Comparison of ENCODE assay signal across 8 cellular contexts in genomic region chr9:35518981-35519679, GRCh38. TPM values are rescaled to one million over a fixed set of nuclear protein-coding genes. Genes with fewer than 3 reads are reported as not detected.
DNase-seq lines count a peak whose midpoint lies in the region; ATAC-seq and TF ChIP-seq lines count a peak whose summit lies in the region.

No MANE protein-coding gene starts in this region.

- BruUV-seq in Caco-2 (replicated peaks; lab: Mats Ljungman, UMichigan) = no TSS peak

- H3K9ac ChIP-seq in adipocyte (ENCODE audit: low read length) = peak overlapping the region; percentile 83

- peaks cover 67% of the 10 kb centered on the region for H3K4me1 ChIP-seq in Caco-2
- peaks cover 76% of the 10 kb centered on the region for H3K4me1 ChIP-seq in adipocyte (ENCODE audit: control insufficient read depth, insufficient read depth, low read length)

- H3K36me3 ChIP-seq in Caco-2 (ENCODE audit: control insufficient read depth, insufficient read depth, low read length) (no peaks in the 10 kb centered on the region), adipocyte (ENCODE audit: control insufficient read depth, insufficient read depth, low read length, severe bottlenecking) (no peaks in the 10 kb centered on the region)

- CTCF ChIA-PET in Caco-2 (lab: Charles Lee) = interaction anchor here (0.8 to 3.1 kb wide), 4 partner anchors 8 to 402 kb away, joined by 3 to 28 read pairs (median 8); partner anchors contain the start of gene RUSC2

- no peak for ATAC-seq in HG02840 (IDR thresholded peaks at IDR 0.05; ENCODE audit: low FRiP score, unreplicated experiment)

- no peaks in the 10 kb centered on the region for H3K9me3 Mint-ChIP-seq in Caco-2 (ENCODE audit: unreplicated experiment)
- no peaks in the 10 kb centered on the region for H3K9me3 Mint-ChIP-seq in glutamatergic neuron (ENCODE audit: unreplicated experiment)

- H3K36me3 Mint-ChIP-seq in Caco-2 (ENCODE audit: insufficient read depth, unreplicated experiment) (peaks cover 6% of the 10 kb centered on the region), glutamatergic neuron (ENCODE audit: unreplicated experiment) (no peaks in the 10 kb centered on the region)

- no peak for DNase-seq in Caco-2
- DNase-seq in adipocyte (ENCODE audit: low read depth) = peak; percentile 42
- no peak for DNase-seq in glutamatergic neuron
- peak; percentile 77 for DNase-seq in pons (ENCODE audit: low spot score)
- DNase-seq in mucosa of gallbladder (ENCODE audit: low spot score) = no peak
- no peak for DNase-seq in cerebellar nuclear complex (lab: John Stamatoyannopoulos, UW)
- DNase-seq in activated naive CD4-positive, alpha-beta T cell (lab: John Stamatoyannopoulos, UW) = no peak

- H3K4me3 Mint-ChIP-seq in Caco-2 (ENCODE audit: unreplicated experiment) (peak overlapping the region; percentile 22), glutamatergic neuron (ENCODE audit: unreplicated experiment) (no peak overlapping the region)

- H3K27me3 Mint-ChIP-seq in Caco-2 (ENCODE audit: insufficient read depth, unreplicated experiment) = no peaks in the 10 kb centered on the region
- peaks cover 3% of the 10 kb centered on the region for H3K27me3 Mint-ChIP-seq in glutamatergic neuron (ENCODE audit: unreplicated experiment)

- POLR2A ChIA-PET in Caco-2 (lab: Charles Lee) = interaction anchor here (0.5 to 1.2 kb wide), 4 partner anchors 8 to 408 kb away, joined by 4 to 6 read pairs (median 4); no protein-coding TSS in a partner anchor

- TF ChIP-seq CTCF in Caco-2 (IDR thresholded peaks at IDR 0.05; ENCODE audit: insufficient read depth in 1 of 2, low read depth in 1 of 2, low read length in 1 of 2, severe bottlenecking in 1 of 2, unreplicated experiment in 1 of 2) (no peak), glutamatergic neuron (IDR thresholded peaks at IDR 0.05; ENCODE audit: partially characterized antibody, unreplicated experiment) (no peak)

- intact Hi-C loops in Caco-2 (cut with micrococcal nuclease; ENCODE audit: unreplicated experiment) = loop anchor here (1.0 kb wide), 1 partner anchor 30 kb away; no protein-coding TSS in a partner anchor

- H3K27ac Mint-ChIP-seq in Caco-2 (ENCODE audit: unreplicated experiment) (peak overlapping the region; percentile 81), glutamatergic neuron (ENCODE audit: unreplicated experiment) (peak overlapping the region; percentile 26)

- H3K4me3 ChIP-seq in Caco-2 (ENCODE audit: low read depth, low read length) (no peak overlapping the region), adipocyte (ENCODE audit: low read length) (peak overlapping the region; percentile 32)

- no peaks in the 10 kb centered on the region for H3K27me3 ChIP-seq in Caco-2 (replicated peaks; ENCODE audit: control insufficient read depth, insufficient read depth, low read length)
- no peaks in the 10 kb centered on the region for H3K27me3 ChIP-seq in adipocyte (replicated peaks; ENCODE audit: control insufficient read depth, insufficient read depth, low read length)

- H3K4me1 Mint-ChIP-seq in Caco-2 (ENCODE audit: low read depth, unreplicated experiment) (peaks cover 56% of the 10 kb centered on the region), glutamatergic neuron (ENCODE audit: low read depth, unreplicated experiment) (peaks cover 13% of the 10 kb centered on the region)

- no peaks in the 10 kb centered on the region for H3K9me3 ChIP-seq in Caco-2
- H3K9me3 ChIP-seq in adipocyte (ENCODE audit: control insufficient read depth, low read length) = no peaks in the 10 kb centered on the region

RNA-seq across cellular contexts. Expression of gene RUSC2, which starts 29.2 kb away (rescaled TPM):
- total RNA-seq in Caco-2 (2022) (13.0 and 13.5 TPM in 2 replicates), glutamatergic neuron (ENCODE audit: unreplicated experiment) (84.4 TPM), mucosa of gallbladder (35.2 TPM)

Comparison
In these comparisons a context has a peak if more than half of its experiments do, and no peak if none do; other contexts are left out.
1. DNase-seq: peak in adipocyte (single experiment) and pons (single experiment); none in Caco-2 (0 of 2), glutamatergic neuron (single experiment), mucosa of gallbladder (single experiment), cerebellar nuclear complex (0 of 2) and activated naive CD4-positive, alpha-beta T cell (0 of 4).